ENCODE assay signal across 17 cellular contexts in genomic region chrX:98203800-98204199, GRCh38.
A peak's percentile ranks its signal among the peaks of the same experiment; 100 is the strongest.
DNase-seq lines count a peak whose midpoint lies in the region; ATAC-seq and TF ChIP-seq lines count a peak whose summit lies in the region.
"Had no signal": no experiment of that assay in that cellular context is flagged by ENCODE, and none has a peak within 500 bp of the region (broad histone marks: within the 10 kb centered on the region; RNA-seq: fewer than 3 reads in every experiment).

No MANE protein-coding gene starts in this region.

- H4K20me1 ChIP-seq in SK-N-SH (ENCODE audit: insufficient read depth), result no peaks in the 10 kb centered on the region
- H4K20me1 ChIP-seq in fibroblast of lung (ENCODE audit: control insufficient read depth, extremely low read depth, insufficient read depth, low read length), result no peaks in the 10 kb centered on the region

- H3K27me3 Mint-ChIP-seq in type B pancreatic cell, result no peaks in the 10 kb centered on the region

- H3K27me3 ChIP-seq in SK-N-SH (ENCODE audit: insufficient read depth) (no peaks in the 10 kb centered on the region; the same call in 1 of the 2 replicates), RWPE2 (ENCODE audit: insufficient read depth, poor library complexity, severe bottlenecking) (no peaks in the 10 kb centered on the region), fibroblast of lung (ENCODE audit: control insufficient read depth, insufficient read depth, low read length) (no peaks in the 10 kb centered on the region)
- H3K27me3 ChIP-seq: SJSA1 had no signal

- H3K9me3 ChIP-seq in SK-N-SH, result no peaks in the 10 kb centered on the region
- no peaks in the 10 kb centered on the region for H3K9me3 ChIP-seq in RWPE2 (ENCODE audit: severe bottlenecking)
- H3K9me3 ChIP-seq in fibroblast of lung (ENCODE audit: control insufficient read depth, insufficient read depth, low read depth, low read length), result no peaks in the 10 kb centered on the region
- H3K9me3 ChIP-seq: SJSA1 had no signal

- ATAC-seq in SK-N-SH treated with all-trans-retinoic acid at 6 μM for 48 hours, result no peak
- ATAC-seq in RWPE2 (ENCODE audit: low read depth), result peak; percentile 61; the same call in 2 of the 3 replicates

- peak overlapping the region; percentile 55 for H3K27ac Mint-ChIP-seq in type B pancreatic cell
- H3K27ac Mint-ChIP-seq: CD4-positive, alpha-beta memory T cell had no signal

- no peak overlapping the region for H3K9ac ChIP-seq in SK-N-SH
- H3K9ac ChIP-seq in fibroblast of lung (ENCODE audit: insufficient read depth, low read length), result no peak overlapping the region

- H3K36me3 ChIP-seq in SK-N-SH (replicated peaks in 1 of 2; ENCODE audit: control insufficient read depth in 1 of 2, insufficient read depth in 2 of 2, low read length in 1 of 2), result no peaks in the 10 kb centered on the region
- no peaks in the 10 kb centered on the region for H3K36me3 ChIP-seq in RWPE2 (ENCODE audit: low read depth)
- no peaks in the 10 kb centered on the region for H3K36me3 ChIP-seq in fibroblast of lung (ENCODE audit: control insufficient read depth, insufficient read depth, low read length)
- H3K36me3 ChIP-seq: SJSA1 had no signal

- H3K9me2 ChIP-seq in SK-N-SH, result no peaks in the 10 kb centered on the region

- TF ChIP-seq RAD21 in SK-N-SH (IDR thresholded peaks at IDR 0.05; ENCODE audit: low read length), result no peak

- H3K79me2 ChIP-seq in SK-N-SH (ENCODE audit: insufficient read depth), result no peaks in the 10 kb centered on the region
- no peaks in the 10 kb centered on the region for H3K79me2 ChIP-seq in fibroblast of lung (ENCODE audit: control insufficient read depth, insufficient read depth, low read length)

- no peaks in the 10 kb centered on the region for H3F3A ChIP-seq in SK-N-SH (replicated peaks; ENCODE audit: insufficient read depth)

- POLR2A ChIA-PET in SK-N-SH (lab: Yijun Ruan, JAX), result no interaction called here

- H3K27ac ChIP-seq in SK-N-SH (ENCODE audit: low read depth in 2 of 2, low read length in 1 of 2), result no peak overlapping the region
- H3K27ac ChIP-seq in RWPE2 (ENCODE audit: poor library complexity, severe bottlenecking), result no peak overlapping the region
- H3K27ac ChIP-seq in fibroblast of lung (ENCODE audit: insufficient read depth, low read length), result no peak overlapping the region
- H3K27ac ChIP-seq in caudate nucleus (ENCODE audit: low read depth, low read length), result no peak overlapping the region
- H3K27ac ChIP-seq: 22Rv1, SJSA1 had no signal

- TF ChIP-seq EP300 in SK-N-SH (IDR thresholded peaks at IDR 0.05; ENCODE audit: borderline replicate concordance in 1 of 2, low read depth in 1 of 2, low read length in 1 of 2), result no peak

- H3K9me3 Mint-ChIP-seq in type B pancreatic cell, result peaks cover 5% of the 10 kb centered on the region

- no peaks in the 10 kb centered on the region for H3K36me3 Mint-ChIP-seq in type B pancreatic cell
- H3K36me3 Mint-ChIP-seq: CD4-positive, alpha-beta memory T cell had no signal

- no peaks in the 10 kb centered on the region for H3K4me1 Mint-ChIP-seq in type B pancreatic cell (ENCODE audit: unreplicated experiment)
- H3K4me1 Mint-ChIP-seq: CD4-positive, alpha-beta memory T cell had no signal

- H3K4me1 ChIP-seq in SK-N-SH (ENCODE audit: control insufficient read depth in 1 of 2, insufficient read depth in 2 of 2, low read depth in 1 of 2, low read length in 1 of 2), result no peaks in the 10 kb centered on the region
- no peaks in the 10 kb centered on the region for H3K4me1 ChIP-seq in RWPE2 (ENCODE audit: insufficient read depth, poor library complexity, severe bottlenecking)
- no peaks in the 10 kb centered on the region for H3K4me1 ChIP-seq in fibroblast of lung (ENCODE audit: control insufficient read depth, extremely low read depth, insufficient read depth, low read length)
- H3K4me1 ChIP-seq: SJSA1 had no signal

- H3K4me3 ChIP-seq in SK-N-SH (ENCODE audit: low read depth in 2 of 2, low read length in 1 of 2) (no peak overlapping the region), RWPE2 (ENCODE audit: severe bottlenecking) (no peak overlapping the region), fibroblast of lung (replicated peaks in 1 of 4; ENCODE audit: control extremely low read depth in 1 of 4, insufficient read depth in 1 of 4, low read depth in 3 of 4, low read length in 4 of 4) (no peak overlapping the region)
- H3K4me3 ChIP-seq: SJSA1 had no signal

- CTCF ChIA-PET in SK-N-SH (lab: Yijun Ruan, JAX), result no interaction called here

- peak overlapping the region; percentile 29 for H3K4me3 Mint-ChIP-seq in type B pancreatic cell
- H3K4me3 Mint-ChIP-seq: CD4-positive, alpha-beta memory T cell had no signal

- WGBS in SK-N-SH (ENCODE audit: low lambda C conversion rate), result 0% methylated on average over 2 of the region's 2 CpGs

- DNase-seq in SK-N-SH, result no peak
- DNase-seq in RWPE2 (ENCODE audit: low spot score), result no peak
- DNase-seq in fibroblast of lung (ENCODE audit: low read depth in 2 of 2), result peak; percentile 0 to 11
- no peak for DNase-seq in type B pancreatic cell (ENCODE audit: extremely low spot score, unreplicated experiment)
- no peak for DNase-seq in NCI-H1105 treated with DMSO at 0.1 percent for 48 hours (lab: John Stamatoyannopoulos, UW)
- no peak for DNase-seq in activated naive CD4-positive, alpha-beta T cell (lab: John Stamatoyannopoulos, UW)
- no peak for DNase-seq in caudate nucleus (lab: John Stamatoyannopoulos, UW)
- DNase-seq: CD4-positive, alpha-beta memory T cell; DMS79; GOT3; KBM-7; NCI-H1436 treated with DMSO at 0.1 percent for 48 hours; NCI-H2029 treated with DMSO at 0.1 percent for 48 hours; NCI-H524 had no signal

- no peak for TF ChIP-seq CTCF in SK-N-SH (IDR thresholded peaks at IDR 0.05)
- no peak for TF ChIP-seq CTCF in RWPE2 (IDR thresholded peaks at IDR 0.05; ENCODE audit: poor library complexity, severe bottlenecking)
- no peak for TF ChIP-seq CTCF in fibroblast of lung (conservative IDR thresholded peaks at IDR 0.05 in 1 of 2, IDR thresholded peaks at IDR 0.05 in 1 of 2; ENCODE audit: low read depth in 1 of 2, low read length in 2 of 2)
- no peak for TF ChIP-seq CTCF in type B pancreatic cell (conservative IDR thresholded peaks at IDR 0.05)

- H3K4me2 ChIP-seq in SK-N-SH, result no peak overlapping the region
- H3K4me2 ChIP-seq in fibroblast of lung (ENCODE audit: extremely low read depth, insufficient read depth, low read length), result no peak overlapping the region

- H2AFZ ChIP-seq in SK-N-SH (ENCODE audit: low read depth), result no peak overlapping the region
- no peak overlapping the region for H2AFZ ChIP-seq in fibroblast of lung (ENCODE audit: low read length)

TF ChIP-seq in SK-N-SH, 30 proteins besides CTCF, POLR2A, EP300 and RAD21 (continues in another document):
- TF ChIP-seq, protein P1, sequence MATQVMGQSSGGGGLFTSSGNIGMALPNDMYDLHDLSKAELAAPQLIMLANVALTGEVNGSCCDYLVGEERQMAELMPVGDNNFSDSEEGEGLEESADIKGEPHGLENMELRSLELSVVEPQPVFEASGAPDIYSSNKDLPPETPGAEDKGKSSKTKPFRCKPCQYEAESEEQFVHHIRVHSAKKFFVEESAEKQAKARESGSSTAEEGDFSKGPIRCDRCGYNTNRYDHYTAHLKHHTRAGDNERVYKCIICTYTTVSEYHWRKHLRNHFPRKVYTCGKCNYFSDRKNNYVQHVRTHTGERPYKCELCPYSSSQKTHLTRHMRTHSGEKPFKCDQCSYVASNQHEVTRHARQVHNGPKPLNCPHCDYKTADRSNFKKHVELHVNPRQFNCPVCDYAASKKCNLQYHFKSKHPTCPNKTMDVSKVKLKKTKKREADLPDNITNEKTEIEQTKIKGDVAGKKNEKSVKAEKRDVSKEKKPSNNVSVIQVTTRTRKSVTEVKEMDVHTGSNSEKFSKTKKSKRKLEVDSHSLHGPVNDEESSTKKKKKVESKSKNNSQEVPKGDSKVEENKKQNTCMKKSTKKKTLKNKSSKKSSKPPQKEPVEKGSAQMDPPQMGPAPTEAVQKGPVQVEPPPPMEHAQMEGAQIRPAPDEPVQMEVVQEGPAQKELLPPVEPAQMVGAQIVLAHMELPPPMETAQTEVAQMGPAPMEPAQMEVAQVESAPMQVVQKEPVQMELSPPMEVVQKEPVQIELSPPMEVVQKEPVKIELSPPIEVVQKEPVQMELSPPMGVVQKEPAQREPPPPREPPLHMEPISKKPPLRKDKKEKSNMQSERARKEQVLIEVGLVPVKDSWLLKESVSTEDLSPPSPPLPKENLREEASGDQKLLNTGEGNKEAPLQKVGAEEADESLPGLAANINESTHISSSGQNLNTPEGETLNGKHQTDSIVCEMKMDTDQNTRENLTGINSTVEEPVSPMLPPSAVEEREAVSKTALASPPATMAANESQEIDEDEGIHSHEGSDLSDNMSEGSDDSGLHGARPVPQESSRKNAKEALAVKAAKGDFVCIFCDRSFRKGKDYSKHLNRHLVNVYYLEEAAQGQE (IDR thresholded peaks at IDR 0.05; ENCODE audit: low read depth, low read length), result no peak

TF ChIP-seq in SK-N-SH treated with all-trans-retinoic acid at 6 μM for 48 hours, 23 proteins besides CTCF, POLR2A, EP300 and RAD21 (continues in another document):
- TF ChIP-seq OSR1 (CRISPR knock-in tag; IDR thresholded peaks at IDR 0.05) (no peak), CSRNP3 (CRISPR knock-in tag; IDR thresholded peaks at IDR 0.05) (no peak), ISL1 (CRISPR knock-in tag; IDR thresholded peaks at IDR 0.05) (no peak), ARNTL (CRISPR knock-in tag; IDR thresholded peaks at IDR 0.05; ENCODE audit: borderline replicate concordance, low read depth) (no peak), ZNF8 (CRISPR knock-in tag; IDR thresholded peaks at IDR 0.05) (no peak), ZFP30 (CRISPR knock-in tag; IDR thresholded peaks at IDR 0.05) (no peak), ZNF70 (CRISPR knock-in tag; IDR thresholded peaks at IDR 0.05) (no peak), PPARA (CRISPR knock-in tag; IDR thresholded peaks at IDR 0.05; ENCODE audit: borderline replicate concordance) (no peak), SNAI2 (CRISPR knock-in tag; IDR thresholded peaks at IDR 0.05) (no peak), ZNF565 (CRISPR knock-in tag; conservative IDR thresholded peaks at IDR 0.05; ENCODE audit: low read depth) (no peak), TCF4 (CRISPR knock-in tag; IDR thresholded peaks at IDR 0.05; ENCODE audit: borderline replicate concordance) (no peak)

Comparison
In these comparisons a context has a peak if more than half of its experiments do, and no peak if none do; other contexts are left out.
1. DNase-seq: peak in fibroblast of lung (2 of 2); none in SK-N-SH (single experiment), RWPE2 (single experiment), type B pancreatic cell (single experiment), NCI-H1105 treated with DMSO at 0.1 percent for 48 hours (single experiment), activated naive CD4-positive, alpha-beta T cell (0 of 4) and caudate nucleus (0 of 61).